Comparison of ENCODE assay signal across 30 cellular contexts in the genomic region with DNA sequence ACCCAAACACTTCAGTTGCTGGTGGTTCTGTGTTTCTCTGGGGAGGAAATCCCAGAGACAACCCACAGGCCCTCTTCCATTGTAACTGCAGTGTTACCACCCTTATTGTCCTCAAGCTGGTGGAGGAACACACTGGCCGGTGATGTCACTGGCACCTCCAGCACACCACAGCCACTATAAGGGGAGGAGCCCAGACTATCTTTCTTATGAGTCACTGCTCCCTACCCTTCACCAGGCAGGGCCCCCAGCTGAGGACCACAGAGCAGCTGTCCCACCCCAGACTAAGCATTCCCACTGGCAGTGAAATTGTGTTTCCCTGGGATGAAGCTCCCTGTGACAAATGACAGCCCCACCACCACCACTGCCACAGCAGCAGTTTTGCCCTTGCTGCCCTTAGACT.
"Had no signal": no experiment of that assay in that cellular context is flagged by ENCODE, and none has a peak within 500 bp of the region (broad histone marks: within the 10 kb centered on the region; RNA-seq: fewer than 3 reads in every experiment).

No MANE protein-coding gene starts in this region.

- H3K4me3 ChIP-seq: breast epithelium, left ventricle myocardium inferior, lung, mucosa of descending colon, thoracic aorta, uterus had no signal

- DNase-seq: activated CD4-positive, alpha-beta T cell treated with anti-CD3 and anti-CD28 coated beads, Interleukin-2, amount 10 ng/mL, durations not matched to agents 7 days and 5 days; activated CD8-positive, alpha-beta memory T cell treated with anti-CD3 and anti-CD28 coated beads, Interleukin-2, amount 10 ng/mL, durations not matched to agents 7 days and 5 days; activated CD8-positive, alpha-beta T cell treated with anti-CD3 and anti-CD28 coated beads, Interleukin-2, amount 10 ng/mL, durations not matched to agents 7 days and 5 days; activated naive CD8-positive, alpha-beta T cell treated with anti-CD3 and anti-CD28 coated beads, Interleukin-2, amount 50 U/mL, for 24 hours; activated T-cell treated with anti-CD3 and anti-CD28 coated beads, Interleukin-2, amount 50 U/mL, for 48 hours; amygdala; central memory CD4-positive, alpha-beta T cell; effector CD4-positive, alpha-beta T cell; glutamatergic neuron; left ventricle myocardium inferior; mucosa of descending colon; naive B cell; nephron progenitor cell; retina; small intestine; stimulated activated CD4-positive, alpha-beta T cell treated with anti-CD3 and anti-CD28 coated beads, Interleukin-4, amount 100 ng/mL, for 24 hours; T-helper 9 cell; trophoblast cell; uterus; WERI-Rb-1 had no signal

- H3K27ac ChIP-seq: breast epithelium, epithelial cell of prostate, left ventricle myocardium inferior, neutrophil, thoracic aorta, uterus, WERI-Rb-1 had no signal

- H3K36me3 ChIP-seq: breast epithelium, left ventricle myocardium inferior, neutrophil, thoracic aorta, uterus, WERI-Rb-1 had no signal

- H3K4me1 ChIP-seq: breast epithelium, left ventricle myocardium inferior, uterus had no signal

- ATAC-seq: activated CD4-positive, CD25-positive, alpha-beta regulatory T cell treated with anti-CD3 and anti-CD28 coated beads, Interleukin-2, amount 50 U/mL, for 24 hours; activated CD8-positive, alpha-beta memory T cell treated with anti-CD3 and anti-CD28 coated beads, Interleukin-2, amount 10 ng/mL, durations not matched to agents 7 days and 5 days; activated CD8-positive, alpha-beta T cell treated with anti-CD3 and anti-CD28 coated beads, Interleukin-2, amount 10 ng/mL, durations not matched to agents 7 days and 5 days; activated naive CD8-positive, alpha-beta T cell treated with anti-CD3 and anti-CD28 coated beads, Interleukin-2, amount 50 U/mL, for 24 hours; mucosa of descending colon; sciatic nerve; stimulated activated effector memory CD8-positive, alpha-beta T cell treated with anti-CD3 and anti-CD28 coated beads, Interleukin-12 subunit alpha, Interleukin-12 subunit beta, amount 100 ng/mL, for 72 hours had no signal

- H3K9me3 ChIP-seq: left ventricle myocardium inferior, mucosa of descending colon, neutrophil, thoracic aorta, uterus had no signal

- H3K27me3 ChIP-seq: breast epithelium, neutrophil, uterus had no signal

- FAIRE-seq: frontal cortex, islet of Langerhans, small intestine had no signal
